8 cellular contexts compared by ENCODE assay signal in genomic region chr19:10118960-10119359, GRCh38. TPM values are rescaled to one million over a fixed set of nuclear protein-coding genes. Genes with fewer than 3 reads are reported as not detected.
DNase-seq lines count a peak whose midpoint lies in the region; ATAC-seq, FAIRE-seq and TF ChIP-seq lines count a peak whose summit lies in the region.

No MANE protein-coding gene starts in this region.

- POLR2A ChIA-PET in RWPE1 (lab: Yijun Ruan, JAX; ENCODE audit: low non-redundant PET) = no interaction called here

- ATAC-seq in esophagus mucosa = peak; percentile 2
- ATAC-seq in GM21786 (IDR thresholded peaks at IDR 0.05; ENCODE audit: unreplicated experiment) = no peak
- ATAC-seq in HG02642 (IDR thresholded peaks at IDR 0.05; ENCODE audit: poor library complexity, unreplicated experiment) = no peak

- CTCF ChIA-PET in RWPE1 (lab: Yijun Ruan, JAX) = interaction anchor here (0.6 kb wide), 1 partner anchor 18 kb away, joined by 3 read pairs; no protein-coding TSS in a partner anchor

- no peaks in the 10 kb centered on the region for H3K9me3 ChIP-seq in prostate gland

- FAIRE-seq in H54 (lab: Jason Lieb, UNC) = no peak

- DNase-seq in GM06990 (ENCODE audit: extremely low read depth, insufficient read length) = no peak
- DNase-seq in RWPE1 (ENCODE audit: low spot score) = no peak
- DNase-seq in prostate gland (ENCODE audit: low spot score) = no peak
- DNase-seq in H54 (ENCODE audit: insufficient read length, low spot score) = no peak
- no peak for DNase-seq in NCI-H1048 (lab: John Stamatoyannopoulos, UW)

- peaks cover 31% of the 10 kb centered on the region for H3K36me3 ChIP-seq in GM06990 (ENCODE audit: control insufficient read depth, insufficient read depth, low read length)
- peaks cover 5 to 35% of the 10 kb centered on the region in 2 donors for H3K36me3 ChIP-seq in prostate gland

- intact Hi-C loops in prostate gland (cut with DNase I) = no loop called here

- peaks cover 7% of the 10 kb centered on the region for H3K4me1 ChIP-seq in prostate gland (replicated peaks)

- H3K27ac ChIP-seq in RWPE1 (peak overlapping the region; percentile 81), prostate gland (peak overlapping the region; percentile 23 to 70)

- H3K4me3 ChIP-seq in GM06990 (replicated peaks; ENCODE audit: low read depth, low read length) = peak overlapping the region; percentile 98
- peak overlapping the region; percentile 51 to 82 for H3K4me3 ChIP-seq in prostate gland

- 33% methylated on average over 12 of the region's 12 CpGs for WGBS in prostate gland

- no peak for TF ChIP-seq CTCF in GM06990 (IDR thresholded peaks at IDR 0.05; ENCODE audit: insufficient read depth, low read length, poor library complexity, severe bottlenecking)
- TF ChIP-seq CTCF in RWPE1 (conservative IDR thresholded peaks at IDR 0.05; ENCODE audit: low read depth) = no peak
- TF ChIP-seq CTCF in prostate gland (IDR thresholded peaks at IDR 0.05) = no peak

- TF ChIP-seq POLR2A in prostate gland (IDR thresholded peaks at IDR 0.05) = no peak
- TF ChIP-seq POLR2A in H54 (IDR thresholded peaks at IDR 0.05; ENCODE audit: low read depth, low read length) = no peak

- H3K27me3 ChIP-seq in GM06990 (replicated peaks; ENCODE audit: control insufficient read depth, insufficient read depth, low read length) (no peaks in the 10 kb centered on the region), prostate gland (replicated peaks; ENCODE audit: insufficient read depth) (no peaks in the 10 kb centered on the region)

RNA-seq across cellular contexts. Expression of gene EIF3G, which starts 0.7 kb away (rescaled TPM):
- total RNA-seq in esophagus mucosa (166 TPM), prostate gland (100 to 1,000 TPM; 264 to 300 TPM)

RNA-seq across cellular contexts. Expression of gene P2RY11, which starts 7.5 kb away (rescaled TPM):
- 4.8 TPM for total RNA-seq in esophagus mucosa
- total RNA-seq in prostate gland = 10 to 100 TPM in 1 of 2 donors, 1 to 10 TPM in 1; 9.2 to 20.8 TPM

RNA-seq across cellular contexts. Expression of gene PPAN, which starts 12.8 kb away (rescaled TPM):
- total RNA-seq in esophagus mucosa (32.3 TPM), prostate gland (10 to 100 TPM; 27.6 to 47.2 TPM)

RNA-seq across cellular contexts. Expression of gene ANGPTL6, which starts 16.5 kb away (rescaled TPM):
- total RNA-seq in esophagus mucosa (not detected), prostate gland (1 to 10 TPM in 1 of 2 donors, not detected in 1; 2.4 TPM)

RNA-seq across cellular contexts. Expression of gene SHFL, which starts 32.8 kb away (rescaled TPM):
- 11.1 TPM for total RNA-seq in esophagus mucosa
- 10 to 100 TPM; 23.5 to 36.0 TPM for total RNA-seq in prostate gland
